ENCODE assay signal across 14 cellular contexts in the genomic region with DNA sequence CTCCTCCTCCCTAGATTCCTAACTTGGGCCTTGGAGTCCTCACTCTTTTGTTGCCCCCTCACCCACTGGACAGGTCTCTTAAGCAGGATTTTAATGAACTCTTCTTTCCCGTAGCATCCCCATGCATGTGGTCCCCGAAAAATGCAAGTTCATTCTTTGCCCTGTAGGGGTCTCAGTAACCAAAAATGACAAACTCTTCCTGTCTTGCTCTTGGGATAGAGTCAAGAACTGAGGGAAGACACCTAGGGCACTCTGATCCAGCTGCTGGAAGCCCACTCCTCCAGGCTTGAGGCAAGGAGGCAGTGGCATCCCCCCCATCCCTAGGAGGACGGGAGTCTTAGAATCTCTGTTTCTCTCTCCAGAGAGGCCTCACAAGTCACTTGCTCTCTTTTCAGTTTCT.
DNase-seq lines count a peak whose midpoint lies in the region; ATAC-seq and TF ChIP-seq lines count a peak whose summit lies in the region.
"Had no signal": no experiment of that assay in that cellular context is flagged by ENCODE, and none has a peak within 500 bp of the region (broad histone marks: within the 10 kb centered on the region; RNA-seq: fewer than 3 reads in every experiment).

No MANE protein-coding gene starts in this region.

- no peak overlapping the region for H3K4me3 Mint-ChIP-seq in endothelial cell (ENCODE audit: unreplicated experiment)
- H3K4me3 Mint-ChIP-seq in nephron progenitor cell = no peak overlapping the region
- H3K4me3 Mint-ChIP-seq in activated T-helper 2 cell treated with anti-CD3 and anti-CD28 coated beads, Interferon-gamma antibody, Interleukin-2, Interleukin-4, amounts not matched to agents 10 μg/mL and 5 μg/mL and 100 μg/mL, durations not matched to agents 14 hours and 24 hours and 36 hours (ENCODE audit: low read depth) = no peak overlapping the region

- H3K4me1 ChIP-seq in Loucy (ENCODE audit: insufficient read depth, low read length, poor library complexity, severe bottlenecking) = no peaks in the 10 kb centered on the region

- H3K79me2 ChIP-seq in Loucy (ENCODE audit: insufficient read depth, low read length) = no peaks in the 10 kb centered on the region

- no peaks in the 10 kb centered on the region for H3K36me3 Mint-ChIP-seq in endothelial cell (ENCODE audit: low read depth, unreplicated experiment)
- H3K36me3 Mint-ChIP-seq in nephron progenitor cell (ENCODE audit: low read depth) = no peaks in the 10 kb centered on the region
- no peaks in the 10 kb centered on the region for H3K36me3 Mint-ChIP-seq in activated T-helper 2 cell treated with anti-CD3 and anti-CD28 coated beads, Interferon-gamma antibody, Interleukin-2, Interleukin-4, amounts not matched to agents 10 μg/mL and 5 μg/mL and 100 μg/mL, durations not matched to agents 14 hours and 24 hours and 36 hours (ENCODE audit: low read depth)

- no peak overlapping the region for H3K27ac Mint-ChIP-seq in endothelial cell (ENCODE audit: unreplicated experiment)
- no peak overlapping the region for H3K27ac Mint-ChIP-seq in nephron progenitor cell
- no peak overlapping the region for H3K27ac Mint-ChIP-seq in activated T-helper 2 cell treated with anti-CD3 and anti-CD28 coated beads, Interferon-gamma antibody, Interleukin-2, Interleukin-4, amounts not matched to agents 10 μg/mL and 5 μg/mL and 100 μg/mL, durations not matched to agents 14 hours and 24 hours and 36 hours

- no peaks in the 10 kb centered on the region for H3K27me3 Mint-ChIP-seq in endothelial cell (ENCODE audit: unreplicated experiment)
- H3K27me3 Mint-ChIP-seq in nephron progenitor cell (ENCODE audit: low read depth, poor library complexity) = peaks cover 9% of the 10 kb centered on the region
- H3K27me3 Mint-ChIP-seq in activated T-helper 2 cell treated with anti-CD3 and anti-CD28 coated beads, Interferon-gamma antibody, Interleukin-2, Interleukin-4, amounts not matched to agents 10 μg/mL and 5 μg/mL and 100 μg/mL, durations not matched to agents 14 hours and 24 hours and 36 hours (ENCODE audit: low read depth) = no peaks in the 10 kb centered on the region

- H3K9ac ChIP-seq in Loucy (ENCODE audit: low read depth, low read length, poor library complexity, severe bottlenecking) = no peak overlapping the region

- peak; percentile 58 for ATAC-seq in GM18511 (IDR thresholded peaks at IDR 0.05; ENCODE audit: unreplicated experiment)
- no peak for ATAC-seq in HG03457 (IDR thresholded peaks at IDR 0.05; ENCODE audit: unreplicated experiment)

- no peaks in the 10 kb centered on the region for H3K9me3 Mint-ChIP-seq in endothelial cell (ENCODE audit: unreplicated experiment)
- H3K9me3 Mint-ChIP-seq in nephron progenitor cell = no peaks in the 10 kb centered on the region
- H3K9me3 Mint-ChIP-seq in activated T-helper 2 cell treated with anti-CD3 and anti-CD28 coated beads, Interferon-gamma antibody, Interleukin-2, Interleukin-4, amounts not matched to agents 10 μg/mL and 5 μg/mL and 100 μg/mL, durations not matched to agents 14 hours and 24 hours and 36 hours = no peaks in the 10 kb centered on the region

- H3F3A ChIP-seq in Loucy (ENCODE audit: low read depth) = no peaks in the 10 kb centered on the region

- H3K9me2 ChIP-seq in Loucy (replicated peaks; ENCODE audit: low read depth, low read length) = no peaks in the 10 kb centered on the region

- H3K27me3 ChIP-seq in Loucy (ENCODE audit: insufficient read depth, low read length, poor library complexity, severe bottlenecking) = no peaks in the 10 kb centered on the region
- H3K27me3 ChIP-seq: cardiac muscle cell had no signal

- H3K4me3 ChIP-seq in Loucy (ENCODE audit: low read length, poor library complexity, severe bottlenecking) = no peak overlapping the region
- H3K4me3 ChIP-seq: cardiac muscle cell had no signal

- peak; percentile 31 for TF ChIP-seq CTCF in C4-2B (conservative IDR thresholded peaks at IDR 0.05)
- TF ChIP-seq CTCF in Loucy (conservative IDR thresholded peaks at IDR 0.05; ENCODE audit: low read length) = peak; percentile 70
- peak; percentile 13 for TF ChIP-seq CTCF in endothelial cell (IDR thresholded peaks at IDR 0.05; ENCODE audit: unreplicated experiment)
- no peak for TF ChIP-seq CTCF in nephron progenitor cell (IDR thresholded peaks at IDR 0.05)

- H3K4me1 Mint-ChIP-seq in endothelial cell (ENCODE audit: unreplicated experiment) (peaks cover 4% of the 10 kb centered on the region), nephron progenitor cell (peaks cover 3% of the 10 kb centered on the region)
- H3K4me1 Mint-ChIP-seq in activated T-helper 2 cell treated with anti-CD3 and anti-CD28 coated beads, Interferon-gamma antibody, Interleukin-2, Interleukin-4, amounts not matched to agents 10 μg/mL and 5 μg/mL and 100 μg/mL, durations not matched to agents 14 hours and 24 hours and 36 hours (ENCODE audit: low read depth) = no peaks in the 10 kb centered on the region

- no peak for DNase-seq in endothelial cell (ENCODE audit: low spot score)
- DNase-seq in nephron progenitor cell = no peak
- no peak for DNase-seq in activated T-helper 2 cell treated with anti-CD3 and anti-CD28 coated beads, Interferon-gamma antibody, Interleukin-2, Interleukin-4, amounts not matched to agents 10 μg/mL and 5 μg/mL and 100 μg/mL, durations not matched to agents 14 hours and 24 hours and 36 hours (ENCODE audit: low spot score)
- no peak for DNase-seq in inferior parietal cortex (ENCODE audit: extremely low spot score)
- DNase-seq: activated CD4-positive, alpha-beta T cell treated with anti-CD3 and anti-CD28 coated beads for 4 hours; activated effector memory CD4-positive, alpha-beta T cell treated with Interleukin-2 at 50 U/mL for 16 hours; NCI-H2081; stimulated activated CD4-positive, alpha-beta T cell treated with anti-CD3 and anti-CD28 coated beads, Interleukin-2, amount 100 ng/mL, for 24 hours had no signal

- no peaks in the 10 kb centered on the region for H3K36me3 ChIP-seq in Loucy (ENCODE audit: insufficient read depth, low read length)
- H3K36me3 ChIP-seq: cardiac muscle cell had no signal

- peak overlapping the region; percentile 20; the same call in 1 of the 2 replicates for H2AFZ ChIP-seq in Loucy (ENCODE audit: low read length)

- intact Hi-C loops in activated T-helper 2 cell treated with anti-CD3 and anti-CD28 coated beads, Interferon-gamma antibody, Interleukin-2, Interleukin-4, amounts not matched to agents 10 μg/mL and 5 μg/mL and 100 μg/mL, durations not matched to agents 14 hours and 24 hours and 36 hours (cut with micrococcal nuclease) = no loop called here

- H3K9me3 ChIP-seq in Loucy (ENCODE audit: insufficient read depth, low read depth, low read length) = no peaks in the 10 kb centered on the region

- no peak overlapping the region for H3K4me2 ChIP-seq in Loucy (ENCODE audit: low read depth, low read length, poor library complexity, severe bottlenecking)

- no peaks in the 10 kb centered on the region for H4K20me1 ChIP-seq in Loucy (ENCODE audit: insufficient read depth, low read length, poor library complexity, severe bottlenecking)

- H3K27ac ChIP-seq in C4-2B = no peak overlapping the region
- H3K27ac ChIP-seq: cardiac muscle cell, HL-60 had no signal
